In genomic region chr1:228000836-228001563, GRCh38 we compare ENCODE assay signal across 14 cellular contexts. TPM values are rescaled to one million over a fixed set of nuclear protein-coding genes. Genes with fewer than 3 reads are reported as not detected.
"Had no signal": no experiment of that assay in that cellular context is flagged by ENCODE, and none has a peak within 500 bp of the region (broad histone marks: within the 10 kb centered on the region; RNA-seq: fewer than 3 reads in every experiment).

No MANE protein-coding gene starts in this region.

- H3K36me3 Mint-ChIP-seq: activated naive CD4-positive, alpha-beta T cell treated with anti-CD3 and anti-CD28 coated beads, Interleukin-2, amount 50 U/mL, for 24 hours had no signal

- H3K27ac Mint-ChIP-seq: activated CD4-positive, alpha-beta T cell treated with anti-CD3 and anti-CD28 coated beads, Interleukin-2, amount 10 ng/mL, durations not matched to agents 24 days and 14 days; activated naive CD4-positive, alpha-beta T cell treated with anti-CD3 and anti-CD28 coated beads, Interleukin-2, amount 50 U/mL, for 24 hours; naive B cell; WTC11 had no signal

- H3K4me3 Mint-ChIP-seq: activated CD4-positive, alpha-beta T cell treated with anti-CD3 and anti-CD28 coated beads, Interleukin-2, amount 10 ng/mL, durations not matched to agents 24 days and 14 days; activated naive CD4-positive, alpha-beta T cell treated with anti-CD3 and anti-CD28 coated beads, Interleukin-2, amount 50 U/mL, for 24 hours; WTC11 had no signal

- H3K4me1 Mint-ChIP-seq: activated CD4-positive, alpha-beta T cell treated with anti-CD3 and anti-CD28 coated beads, Interleukin-2, amount 10 ng/mL, durations not matched to agents 24 days and 14 days; activated naive CD4-positive, alpha-beta T cell treated with anti-CD3 and anti-CD28 coated beads, Interleukin-2, amount 50 U/mL, for 24 hours had no signal

- DNase-seq: caudate nucleus, colonic mucosa, mammary epithelial cell, naive B cell, SJCRH30, T-helper 2 cell had no signal

- ATAC-seq: WTC11 had no signal

RNA-seq across cellular contexts. Expression of gene WNT3A, which starts 5.8 kb away (rescaled TPM):
- total RNA-seq: activated CD4-positive, alpha-beta T cell treated with anti-CD3 and anti-CD28 coated beads, Interleukin-2, amount 10 ng/mL, durations not matched to agents 24 days and 14 days; adrenal gland; colonic mucosa; esophagus muscularis mucosa; mammary epithelial cell; mononuclear cell; SJCRH30; thoracic aorta had no signal
- polyA plus RNA-seq: adrenal gland, smooth muscle cell had no signal

RNA-seq across cellular contexts. Expression of gene WNT9A, which starts 53.3 kb away (rescaled TPM):
- total RNA-seq: activated CD4-positive, alpha-beta T cell treated with anti-CD3 and anti-CD28 coated beads, Interleukin-2, amount 10 ng/mL, durations not matched to agents 24 days and 14 days had no signal
